Comparison of ENCODE assay signal across 8 cellular contexts in genomic region chr19:41449079-41449864, GRCh38. TPM values are rescaled to one million over a fixed set of nuclear protein-coding genes. Genes with fewer than 3 reads are reported as not detected.
A peak's percentile ranks its signal among the peaks of the same experiment; 100 is the strongest.
DNase-seq lines count a peak whose midpoint lies in the region; ATAC-seq and TF ChIP-seq lines count a peak whose summit lies in the region.

No MANE protein-coding gene starts in this region.

- no peaks in the 10 kb centered on the region for H3K36me3 ChIP-seq in BLaER1

- H3K4me3 ChIP-seq in BLaER1 = peak overlapping the region; percentile 51
- H3K4me3 ChIP-seq in coronary artery = peak overlapping the region; percentile 57

- peak; percentile 7 for DNase-seq in GOT3 (lab: John Stamatoyannopoulos, UW)
- peak; percentile 4 for DNase-seq in NCI-H446 treated with DMSO at 0.1 percent for 48 hours (lab: John Stamatoyannopoulos, UW)
- DNase-seq in activated CD4-positive, alpha-beta T cell treated with anti-CD3 and anti-CD28 coated beads for 48 hours = peak; percentile 80
- no peak for DNase-seq in coronary artery (ENCODE audit: low spot score)
- peak; percentile 70 for DNase-seq in left lobe of liver (ENCODE audit: low spot score)
- peak; percentile 47 to 61 (median 52) for DNase-seq in stimulated activated CD4-positive, alpha-beta T cell treated with anti-CD3 and anti-CD28 coated beads, TNF-alpha, amount 100 ng/mL, for 1 hour (ENCODE audit: low read depth in 3 of 3, low spot score in 1 of 3)

- no peaks in the 10 kb centered on the region for H4K20me1 ChIP-seq in BLaER1

- H3K27ac ChIP-seq in BLaER1 (no peak overlapping the region), coronary artery (no peak overlapping the region)

- H3K27me3 ChIP-seq in BLaER1 = no peaks in the 10 kb centered on the region

- peak; percentile 94 for TF ChIP-seq CTCF in coronary artery (IDR thresholded peaks at IDR 0.05)

- 0 out of 2 replicates have a peak, but pooled peaks cover 4% of the 10 kb centered on the region for H3K4me1 ChIP-seq in BLaER1

- ATAC-seq in left lobe of liver (peak; percentile 99), GM19351 (IDR thresholded peaks at IDR 0.05; ENCODE audit: unreplicated experiment) (no peak)

- peak overlapping the region; percentile 61; the same call in 1 of the 2 replicates for H3K9ac ChIP-seq in BLaER1

- H3K9me3 ChIP-seq in BLaER1 = no peaks in the 10 kb centered on the region

- peak overlapping the region; percentile 80 for H3K4me2 ChIP-seq in BLaER1

RNA-seq across cellular contexts. Expression of gene ERICH4, which starts 6.3 kb away (rescaled TPM):
- not detected for total RNA-seq in left lobe of liver

RNA-seq across cellular contexts. Expression of gene DMAC2, which starts 9.6 kb away (rescaled TPM):
- 21.2 TPM for total RNA-seq in left lobe of liver

RNA-seq across cellular contexts. Expression of gene B3GNT8, which starts 22.1 kb away (rescaled TPM):
- total RNA-seq in left lobe of liver = 0.65 TPM

RNA-seq across cellular contexts. Expression of gene BCKDHA, which starts 51.7 kb away (rescaled TPM):
- 64.4 TPM for total RNA-seq in left lobe of liver

RNA-seq across cellular contexts. Expression of gene EXOSC5, which starts 52.1 kb away (rescaled TPM):
- total RNA-seq in left lobe of liver = 13.2 TPM
